ENCODE assay signal across 10 cellular contexts in the genomic region with DNA sequence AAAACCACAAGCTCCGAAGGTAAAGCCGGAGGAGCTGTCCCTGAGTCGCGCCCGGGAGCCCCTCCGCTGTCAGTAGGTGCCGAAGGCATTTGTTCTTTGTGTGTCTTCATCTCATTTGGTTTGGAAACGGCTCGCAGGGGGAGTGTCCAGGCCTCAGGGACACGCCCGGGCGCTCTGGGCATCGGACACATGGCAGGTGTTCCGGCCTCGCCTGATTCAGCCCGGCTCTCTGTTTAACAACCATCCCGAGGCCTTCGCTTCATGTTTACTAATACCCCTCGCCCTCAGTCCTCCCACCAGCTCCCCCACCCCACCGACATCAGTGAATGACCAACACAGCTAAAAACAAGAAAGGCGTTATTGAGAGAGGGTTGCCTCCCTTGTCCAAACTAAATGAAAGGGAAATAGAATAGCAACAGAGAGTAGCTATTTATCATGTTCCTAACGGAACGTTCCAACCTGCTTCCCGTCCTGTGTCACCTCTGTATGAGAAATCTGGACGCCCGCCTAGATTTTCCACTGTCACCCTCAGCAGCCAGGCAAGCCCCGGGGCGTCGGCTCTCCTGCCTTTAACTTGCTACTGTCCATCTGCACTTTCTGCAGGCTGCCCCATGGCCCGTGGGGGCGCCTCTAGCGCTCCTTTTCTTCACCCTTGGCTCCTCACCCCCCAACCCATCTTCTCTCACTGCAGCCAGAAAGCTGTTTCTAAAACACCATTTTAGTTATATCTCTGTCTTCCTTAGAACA.
DNase-seq lines count a peak whose midpoint lies in the region; ATAC-seq and TF ChIP-seq lines count a peak whose summit lies in the region.
"Had no signal": no experiment of that assay in that cellular context is flagged by ENCODE, and none has a peak within 500 bp of the region (broad histone marks: within the 10 kb centered on the region; RNA-seq: fewer than 3 reads in every experiment).

No MANE protein-coding gene starts in this region.

- 21 to 34% (median 26%) methylated on average over 32 of the region's 32 CpGs for WGBS in heart left ventricle, 4 donors

- no peak overlapping the region for H3K9ac ChIP-seq in neural progenitor cell

- H3K27me3 ChIP-seq in heart left ventricle: peaks cover 0 to 61% (median 22%) of the 10 kb centered on the region in 9 donors
- peaks cover 14% of the 10 kb centered on the region for H3K27me3 ChIP-seq in neural progenitor cell

- H3K4me1 ChIP-seq in heart left ventricle (peaks cover 0 to 12% (median 3%) of the 10 kb centered on the region in 12 donors), neural progenitor cell (peaks cover 24% of the 10 kb centered on the region)
- H3K4me1 ChIP-seq: HAP-1 had no signal

- H2AFZ ChIP-seq in neural progenitor cell (replicated peaks): peak overlapping the region; percentile 56

- H3K4me1 Mint-ChIP-seq in neural progenitor cell: peaks cover 45% of the 10 kb centered on the region
- H3K4me1 Mint-ChIP-seq in endothelial cell (ENCODE audit: unreplicated experiment): peaks cover 4% of the 10 kb centered on the region

- H4K20me1 ChIP-seq in neural progenitor cell (ENCODE audit: low read depth): no peaks in the 10 kb centered on the region

- no peaks in the 10 kb centered on the region for H3K36me3 Mint-ChIP-seq in neural progenitor cell
- H3K36me3 Mint-ChIP-seq in endothelial cell (ENCODE audit: low read depth, unreplicated experiment): no peaks in the 10 kb centered on the region

- no peak for TF ChIP-seq POLR2A in heart left ventricle (IDR thresholded peaks at IDR 0.05)

- peak overlapping the region; percentile 66 for H3K4me2 ChIP-seq in neural progenitor cell

- H3K27ac Mint-ChIP-seq in neural progenitor cell (peak overlapping the region; percentile 21), endothelial cell (ENCODE audit: unreplicated experiment) (no peak overlapping the region)

- H3K27me3 Mint-ChIP-seq in neural progenitor cell (ENCODE audit: insufficient read depth, low read depth): peaks cover 12% of the 10 kb centered on the region
- H3K27me3 Mint-ChIP-seq in endothelial cell (ENCODE audit: unreplicated experiment): peaks cover 8% of the 10 kb centered on the region

- DNase-seq in COLO668 (lab: John Stamatoyannopoulos, UW; ENCODE audit: unreplicated experiment) (peak; percentile 80), NCI-H69 (lab: John Stamatoyannopoulos, UW) (peak; percentile 100), heart left ventricle (peak in 4 of 5 donors; percentile 28 to 74 (median 52)), neural progenitor cell (ENCODE audit: low spot score) (no peak), GM10248 (ENCODE audit: extremely low spot score) (no peak), NCI-H2107 (lab: John Stamatoyannopoulos, UW) (no peak), endothelial cell (ENCODE audit: low spot score) (no peak)
- DNase-seq: cortex of kidney had no signal

- H3K4me3 Mint-ChIP-seq in neural progenitor cell: peak overlapping the region; percentile 7
- no peak overlapping the region for H3K4me3 Mint-ChIP-seq in endothelial cell (ENCODE audit: unreplicated experiment)

- peaks cover 24% of the 10 kb centered on the region for H3F3A ChIP-seq in neural progenitor cell (ENCODE audit: low read depth)

- intact Hi-C loops in heart left ventricle (cut with DNase I): no loop called here

- POLR2A ChIA-PET in GM10248 (lab: Yijun Ruan, JAX): no interaction called here

- H3K4me3 ChIP-seq in heart left ventricle (peak overlapping the region in 2 of 12 donors; percentile 12 to 13), neural progenitor cell (no peak overlapping the region)
- H3K4me3 ChIP-seq: HAP-1 had no signal

- H3K9me3 ChIP-seq in heart left ventricle: no peaks in the 10 kb centered on the region
- H3K9me3 ChIP-seq in neural progenitor cell (ENCODE audit: low read depth): no peaks in the 10 kb centered on the region
- H3K9me3 ChIP-seq: HAP-1 had no signal

- no peaks in the 10 kb centered on the region for H3K36me3 ChIP-seq in heart left ventricle
- H3K36me3 ChIP-seq in neural progenitor cell: no peaks in the 10 kb centered on the region
- H3K36me3 ChIP-seq: HAP-1 had no signal

- H3K79me2 ChIP-seq in neural progenitor cell (ENCODE audit: low read depth): no peaks in the 10 kb centered on the region

- H3K27ac ChIP-seq in heart left ventricle: peak overlapping the region in 2 of 12 donors; percentile 22 to 30
- H3K27ac ChIP-seq in neural progenitor cell: no peak overlapping the region

- H3K9me3 Mint-ChIP-seq in neural progenitor cell (no peaks in the 10 kb centered on the region), endothelial cell (ENCODE audit: unreplicated experiment) (no peaks in the 10 kb centered on the region)

- ATAC-seq in heart left ventricle (peak; percentile 80 to 96 (median 86)), HG03280 (IDR thresholded peaks at IDR 0.05; ENCODE audit: unreplicated experiment) (no peak)

- TF ChIP-seq CTCF in heart left ventricle (IDR thresholded peaks at IDR 0.05) (no peak), neural progenitor cell (IDR thresholded peaks at IDR 0.05) (no peak), GM10248 (IDR thresholded peaks at IDR 0.05; ENCODE audit: control extremely low read depth, extremely low read depth, low read depth, missing control alignments) (no peak), endothelial cell (IDR thresholded peaks at IDR 0.05; ENCODE audit: unreplicated experiment) (no peak)

- CTCF ChIA-PET in GM10248 (lab: Yijun Ruan, JAX): no interaction called here

Comparison
In these comparisons a context has a peak if more than half of its experiments do, and no peak if none do; other contexts are left out.
1. DNase-seq: peak in COLO668 (single experiment), NCI-H69 (single experiment) and heart left ventricle (4 of 5); none in neural progenitor cell (single experiment), GM10248 (single experiment), NCI-H2107 (single experiment) and endothelial cell (single experiment).